ENCODE assay signal across 15 cellular contexts in genomic region chr3:123834631-123835030, GRCh38. TPM values are rescaled to one million over a fixed set of nuclear protein-coding genes. Genes with fewer than 3 reads are reported as not detected.
DNase-seq lines count a peak whose midpoint lies in the region; ATAC-seq, FAIRE-seq and TF ChIP-seq lines count a peak whose summit lies in the region.
"Had no signal": no experiment of that assay in that cellular context is flagged by ENCODE, and none has a peak within 500 bp of the region (broad histone marks: within the 10 kb centered on the region; RNA-seq: fewer than 3 reads in every experiment).

No MANE protein-coding gene starts in this region.

- peaks cover 83% of the 10 kb centered on the region for H3K36me3 Mint-ChIP-seq in HFFc6 (ENCODE audit: low read depth)
- no peaks in the 10 kb centered on the region for H3K36me3 Mint-ChIP-seq in Caco-2 (ENCODE audit: insufficient read depth, unreplicated experiment)
- H3K36me3 Mint-ChIP-seq: activated naive CD4-positive, alpha-beta T cell treated with anti-CD3 and anti-CD28 coated beads, Interleukin-2, amount 10 ng/mL, durations not matched to agents 7 days and 5 days had no signal

- DNase-seq in A172 (ENCODE audit: low spot score), result peak; percentile 99
- peak; percentile 94 for DNase-seq in HFFc6
- no peak for DNase-seq in SK-N-SH
- peak; percentile 89 for DNase-seq in fibroblast of mammary gland (ENCODE audit: low read depth)
- no peak for DNase-seq in Caco-2
- no peak for DNase-seq in GM12891 (ENCODE audit: insufficient read length, low spot score)
- DNase-seq in erythroblast (lab: John Stamatoyannopoulos, UW), result no peak
- DNase-seq: activated CD8-positive, alpha-beta T cell treated with anti-CD3 and anti-CD28 coated beads for 36 hours; activated naive CD4-positive, alpha-beta T cell treated with anti-CD3 and anti-CD28 coated beads, Interleukin-2, amount 10 ng/mL, durations not matched to agents 7 days and 5 days; effector CD8-positive, alpha-beta T cell; NCI-H1417 treated with DMSO at 0.1 percent for 48 hours had no signal

- TF ChIP-seq POLR2A in GM12891 (IDR thresholded peaks at IDR 0.05; ENCODE audit: low read depth, low read length) (no peak), erythroblast (IDR thresholded peaks at IDR 0.05; ENCODE audit: low read length) (no peak)

- H3K4me1 ChIP-seq in SK-N-SH (ENCODE audit: control insufficient read depth in 1 of 2, insufficient read depth in 2 of 2, low read depth in 1 of 2, low read length in 1 of 2), result peaks cover 0 to 18% of the 10 kb centered on the region in 2 experiments; a peak in 3 of 4 replicates
- H3K4me1 ChIP-seq in Caco-2, result no peaks in the 10 kb centered on the region

- H3K9me2 ChIP-seq in SK-N-SH, result no peaks in the 10 kb centered on the region

- no peaks in the 10 kb centered on the region for H4K20me1 ChIP-seq in SK-N-SH (ENCODE audit: insufficient read depth)

- BruUV-seq in Caco-2 (replicated peaks; lab: Mats Ljungman, UMichigan), result no TSS peak

- H3K4me3 Mint-ChIP-seq in HFFc6 (peak overlapping the region; percentile 68), Caco-2 (ENCODE audit: unreplicated experiment) (no peak overlapping the region)
- H3K4me3 Mint-ChIP-seq: activated CD8-positive, alpha-beta T cell treated with anti-CD3 and anti-CD28 coated beads for 36 hours; activated naive CD4-positive, alpha-beta T cell treated with anti-CD3 and anti-CD28 coated beads, Interleukin-2, amount 10 ng/mL, durations not matched to agents 7 days and 5 days; T-helper 1 cell treated with Interleukin-12 subunit alpha and Interleukin-12 subunit beta and Interleukin-4 antibody, amounts not matched to agents 30 μg/mL and 1 μg/mL, for 36 hours had no signal

- no peak for FAIRE-seq in GM12891 (lab: Jason Lieb, UNC)
- FAIRE-seq: A204.1, islet of Langerhans had no signal

- peak overlapping the region; percentile 50 for H3K4me2 ChIP-seq in SK-N-SH

- H3K27ac Mint-ChIP-seq in HFFc6 (peak overlapping the region; percentile 89), Caco-2 (ENCODE audit: unreplicated experiment) (no peak overlapping the region)
- H3K27ac Mint-ChIP-seq: activated CD8-positive, alpha-beta T cell treated with anti-CD3 and anti-CD28 coated beads for 36 hours; activated naive CD4-positive, alpha-beta T cell treated with anti-CD3 and anti-CD28 coated beads, Interleukin-2, amount 10 ng/mL, durations not matched to agents 7 days and 5 days; T-helper 1 cell treated with Interleukin-12 subunit alpha and Interleukin-12 subunit beta and Interleukin-4 antibody, amounts not matched to agents 30 μg/mL and 1 μg/mL, for 36 hours had no signal

- TF ChIP-seq EP300 in SK-N-SH (IDR thresholded peaks at IDR 0.05; ENCODE audit: borderline replicate concordance in 1 of 2, low read depth in 1 of 2, low read length in 1 of 2), result peak; percentile 56 to 99

- H3F3A ChIP-seq in SK-N-SH (replicated peaks; ENCODE audit: insufficient read depth), result peaks cover 53% of the 10 kb centered on the region

- H3K27me3 Mint-ChIP-seq in HFFc6 (ENCODE audit: insufficient read depth), result no peaks in the 10 kb centered on the region; the same call in 1 of the 2 replicates
- H3K27me3 Mint-ChIP-seq in Caco-2 (ENCODE audit: insufficient read depth, unreplicated experiment), result no peaks in the 10 kb centered on the region

- CTCF ChIA-PET in SK-N-SH (lab: Yijun Ruan, JAX), result no interaction called here
- CTCF ChIA-PET in Caco-2 (lab: Charles Lee), result no interaction called here

- H3K9me3 ChIP-seq in SK-N-SH, result peaks cover 14% of the 10 kb centered on the region
- peaks cover 12% of the 10 kb centered on the region for H3K9me3 ChIP-seq in Caco-2

- no peaks in the 10 kb centered on the region for H3K27me3 ChIP-seq in SK-N-SH (ENCODE audit: insufficient read depth)
- H3K27me3 ChIP-seq in Caco-2 (replicated peaks; ENCODE audit: control insufficient read depth, insufficient read depth, low read length), result no peaks in the 10 kb centered on the region

- no peak for ATAC-seq in GM19397 (IDR thresholded peaks at IDR 0.05; ENCODE audit: unreplicated experiment)
- ATAC-seq: activated CD8-positive, alpha-beta T cell treated with anti-CD3 and anti-CD28 coated beads for 36 hours had no signal

- no peak overlapping the region for H3K4me3 ChIP-seq in SK-N-SH (ENCODE audit: low read depth in 2 of 2, low read length in 1 of 2)
- no peak overlapping the region for H3K4me3 ChIP-seq in fibroblast of mammary gland (ENCODE audit: control insufficient read depth, low read depth, low read length)
- H3K4me3 ChIP-seq in Caco-2 (ENCODE audit: low read depth, low read length), result no peak overlapping the region

- intact Hi-C loops in Caco-2 (cut with micrococcal nuclease; ENCODE audit: unreplicated experiment), result no loop called here

- no peak overlapping the region for H2AFZ ChIP-seq in SK-N-SH (ENCODE audit: low read depth)

- no peak for TF ChIP-seq RAD21 in SK-N-SH (IDR thresholded peaks at IDR 0.05; ENCODE audit: low read length)

- peaks cover 31% of the 10 kb centered on the region for H3K9me3 Mint-ChIP-seq in HFFc6
- H3K9me3 Mint-ChIP-seq in Caco-2 (ENCODE audit: unreplicated experiment), result peaks cover 12% of the 10 kb centered on the region
- H3K9me3 Mint-ChIP-seq: activated naive CD4-positive, alpha-beta T cell treated with anti-CD3 and anti-CD28 coated beads, Interleukin-2, amount 10 ng/mL, durations not matched to agents 7 days and 5 days had no signal

- 10% methylated on average over 2 of the region's 2 CpGs for WGBS in SK-N-SH (ENCODE audit: low lambda C conversion rate)

- H3K36me3 ChIP-seq in SK-N-SH (replicated peaks in 1 of 2; ENCODE audit: control insufficient read depth in 1 of 2, insufficient read depth in 2 of 2, low read length in 1 of 2), result peaks cover 38 to 75% of the 10 kb centered on the region in 2 experiments
- H3K36me3 ChIP-seq in Caco-2 (ENCODE audit: control insufficient read depth, insufficient read depth, low read length), result no peaks in the 10 kb centered on the region; the same call in 1 of the 2 replicates

- TF ChIP-seq CTCF in HFFc6 (IDR thresholded peaks at IDR 0.05) (no peak), SK-N-SH (IDR thresholded peaks at IDR 0.05) (no peak), fibroblast of mammary gland (conservative IDR thresholded peaks at IDR 0.05; ENCODE audit: control insufficient read depth, insufficient read depth, low read depth, low read length) (no peak), Caco-2 (IDR thresholded peaks at IDR 0.05; ENCODE audit: insufficient read depth in 1 of 2, low read depth in 1 of 2, low read length in 1 of 2, severe bottlenecking in 1 of 2, unreplicated experiment in 1 of 2) (no peak)

- POLR2A ChIA-PET in SK-N-SH (lab: Yijun Ruan, JAX) (no interaction called here), Caco-2 (lab: Charles Lee) (no interaction called here)

- H3K27ac ChIP-seq in SK-N-SH (ENCODE audit: low read depth in 2 of 2, low read length in 1 of 2), result peak overlapping the region; percentile 67 to 85; a peak in 3 of 4 replicates

- H3K4me1 Mint-ChIP-seq in HFFc6 (ENCODE audit: low read depth) (peaks cover 74% of the 10 kb centered on the region), Caco-2 (ENCODE audit: low read depth, unreplicated experiment) (no peaks in the 10 kb centered on the region)
- H3K4me1 Mint-ChIP-seq: activated naive CD4-positive, alpha-beta T cell treated with anti-CD3 and anti-CD28 coated beads, Interleukin-2, amount 10 ng/mL, durations not matched to agents 7 days and 5 days had no signal

- peaks cover 86% of the 10 kb centered on the region for H3K79me2 ChIP-seq in SK-N-SH (ENCODE audit: insufficient read depth)

- H3K9ac ChIP-seq in SK-N-SH, result peak overlapping the region; percentile 22; the same call in 1 of the 2 replicates

TF ChIP-seq in SK-N-SH, 30 proteins besides CTCF, POLR2A, EP300 and RAD21 (continues in another document):
- TF ChIP-seq SMC3 (IDR thresholded peaks at IDR 0.05; ENCODE audit: low read depth, low read length) (no peak), ZBTB33 (IDR thresholded peaks at IDR 0.05; ENCODE audit: borderline replicate concordance, low read depth) (0 out of 2 replicates have a peak, but pooled peaks have one; percentile 46)

TF ChIP-seq in GM12891, 5 proteins besides CTCF, POLR2A, EP300 and RAD21:
- TF ChIP-seq SPI1 (IDR thresholded peaks at IDR 0.05; ENCODE audit: low read depth, low read length) (no peak), POU2F2 (IDR thresholded peaks at IDR 0.05; ENCODE audit: low read depth, low read length) (no peak), PAX5 (IDR thresholded peaks at IDR 0.05; ENCODE audit: insufficient read depth, low read length, severe bottlenecking) (no peak), TAF1 (IDR thresholded peaks at IDR 0.05; ENCODE audit: low read depth, low read length) (no peak), POLR2AphosphoS5 (IDR thresholded peaks at IDR 0.05; ENCODE audit: low read depth, low read length) (no peak)

RNA-seq across cellular contexts. Expression of gene MYLK, which starts 49.5 kb away (rescaled TPM):
- 104 and 109 TPM in 2 replicates for total RNA-seq in A172 (2014; rRNA removed; shearing (Covaris generic))
- 100 to 1,000 TPM; 296 to 431 (median 335) TPM for total RNA-seq in HFFc6 (2021; fragmentation: NEBNext Ultra II Directional; extraction: Animal tissue kit (Norgen Biotek cat#: 25700))
- 262 and 272 TPM in 2 replicates for polyA plus RNA-seq in SK-N-SH (2012; rRNA removed)
- 180 and 207 TPM in 2 replicates for polyA plus RNA-seq in SK-N-SH (2012; cell fraction: cytosol; rRNA removed)
- 361 and 379 TPM in 2 replicates for polyA plus RNA-seq in SK-N-SH (2012; cell fraction: nucleus; rRNA removed)
- 18.8 and 23.0 TPM in 2 replicates for total RNA-seq in Caco-2 (2022)
- polyA plus RNA-seq in GM12891 (2012; ENCODE audit: low read depth, missing spikeins), result 0.33 TPM

Comparison
In these comparisons a context has a peak if more than half of its experiments do, and no peak if none do; other contexts are left out.
1. DNase-seq: peak in A172 (single experiment), HFFc6 (single experiment) and fibroblast of mammary gland (single experiment); none in SK-N-SH (single experiment), Caco-2 (0 of 2), GM12891 (single experiment) and erythroblast (0 of 2).